Comparison of ENCODE assay signal across 1 cellular context in the genomic region with DNA sequence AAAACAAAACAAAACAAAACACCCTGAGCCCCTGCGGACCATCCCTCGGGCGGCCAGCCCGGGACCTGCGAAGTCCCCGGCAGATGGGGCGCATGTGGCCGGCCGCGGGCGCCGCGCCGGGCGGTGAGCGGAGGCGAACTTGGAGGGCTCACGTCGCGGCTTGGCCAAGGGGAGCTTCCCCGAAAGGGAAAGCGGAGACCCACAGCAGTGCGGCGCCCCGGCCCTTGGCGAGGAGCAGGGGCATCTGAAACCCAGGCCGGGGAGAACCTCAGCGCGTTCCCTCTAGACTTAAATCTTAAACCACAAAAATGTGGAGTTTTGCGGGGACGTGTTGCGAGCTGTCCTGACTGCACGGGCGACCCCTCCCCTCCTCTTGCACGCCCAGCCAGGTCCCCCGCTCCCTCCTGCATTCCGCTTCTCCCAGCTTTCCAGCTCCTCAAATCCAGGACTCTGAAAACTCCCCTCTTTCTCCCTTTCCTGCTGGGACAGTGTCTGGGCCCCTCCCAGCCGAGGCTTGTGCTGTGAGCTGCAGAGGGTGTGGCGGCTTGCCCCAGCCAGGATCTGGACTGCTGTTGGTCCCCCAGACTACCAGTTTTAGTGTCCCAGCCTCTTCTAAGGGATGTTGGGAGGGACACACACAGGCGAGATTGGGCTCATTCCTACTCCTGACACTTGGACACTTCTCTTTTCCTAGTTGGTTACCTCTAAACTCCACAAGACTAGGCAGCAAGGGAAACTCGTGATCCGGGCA.
TF ChIP-seq lines count a peak whose summit lies in the region.

No MANE protein-coding gene starts in this region.

TF ChIP-seq in H1, 55 proteins besides CTCF, POLR2A, EP300 and RAD21 (continued from another document):
- TF ChIP-seq, protein P1, sequence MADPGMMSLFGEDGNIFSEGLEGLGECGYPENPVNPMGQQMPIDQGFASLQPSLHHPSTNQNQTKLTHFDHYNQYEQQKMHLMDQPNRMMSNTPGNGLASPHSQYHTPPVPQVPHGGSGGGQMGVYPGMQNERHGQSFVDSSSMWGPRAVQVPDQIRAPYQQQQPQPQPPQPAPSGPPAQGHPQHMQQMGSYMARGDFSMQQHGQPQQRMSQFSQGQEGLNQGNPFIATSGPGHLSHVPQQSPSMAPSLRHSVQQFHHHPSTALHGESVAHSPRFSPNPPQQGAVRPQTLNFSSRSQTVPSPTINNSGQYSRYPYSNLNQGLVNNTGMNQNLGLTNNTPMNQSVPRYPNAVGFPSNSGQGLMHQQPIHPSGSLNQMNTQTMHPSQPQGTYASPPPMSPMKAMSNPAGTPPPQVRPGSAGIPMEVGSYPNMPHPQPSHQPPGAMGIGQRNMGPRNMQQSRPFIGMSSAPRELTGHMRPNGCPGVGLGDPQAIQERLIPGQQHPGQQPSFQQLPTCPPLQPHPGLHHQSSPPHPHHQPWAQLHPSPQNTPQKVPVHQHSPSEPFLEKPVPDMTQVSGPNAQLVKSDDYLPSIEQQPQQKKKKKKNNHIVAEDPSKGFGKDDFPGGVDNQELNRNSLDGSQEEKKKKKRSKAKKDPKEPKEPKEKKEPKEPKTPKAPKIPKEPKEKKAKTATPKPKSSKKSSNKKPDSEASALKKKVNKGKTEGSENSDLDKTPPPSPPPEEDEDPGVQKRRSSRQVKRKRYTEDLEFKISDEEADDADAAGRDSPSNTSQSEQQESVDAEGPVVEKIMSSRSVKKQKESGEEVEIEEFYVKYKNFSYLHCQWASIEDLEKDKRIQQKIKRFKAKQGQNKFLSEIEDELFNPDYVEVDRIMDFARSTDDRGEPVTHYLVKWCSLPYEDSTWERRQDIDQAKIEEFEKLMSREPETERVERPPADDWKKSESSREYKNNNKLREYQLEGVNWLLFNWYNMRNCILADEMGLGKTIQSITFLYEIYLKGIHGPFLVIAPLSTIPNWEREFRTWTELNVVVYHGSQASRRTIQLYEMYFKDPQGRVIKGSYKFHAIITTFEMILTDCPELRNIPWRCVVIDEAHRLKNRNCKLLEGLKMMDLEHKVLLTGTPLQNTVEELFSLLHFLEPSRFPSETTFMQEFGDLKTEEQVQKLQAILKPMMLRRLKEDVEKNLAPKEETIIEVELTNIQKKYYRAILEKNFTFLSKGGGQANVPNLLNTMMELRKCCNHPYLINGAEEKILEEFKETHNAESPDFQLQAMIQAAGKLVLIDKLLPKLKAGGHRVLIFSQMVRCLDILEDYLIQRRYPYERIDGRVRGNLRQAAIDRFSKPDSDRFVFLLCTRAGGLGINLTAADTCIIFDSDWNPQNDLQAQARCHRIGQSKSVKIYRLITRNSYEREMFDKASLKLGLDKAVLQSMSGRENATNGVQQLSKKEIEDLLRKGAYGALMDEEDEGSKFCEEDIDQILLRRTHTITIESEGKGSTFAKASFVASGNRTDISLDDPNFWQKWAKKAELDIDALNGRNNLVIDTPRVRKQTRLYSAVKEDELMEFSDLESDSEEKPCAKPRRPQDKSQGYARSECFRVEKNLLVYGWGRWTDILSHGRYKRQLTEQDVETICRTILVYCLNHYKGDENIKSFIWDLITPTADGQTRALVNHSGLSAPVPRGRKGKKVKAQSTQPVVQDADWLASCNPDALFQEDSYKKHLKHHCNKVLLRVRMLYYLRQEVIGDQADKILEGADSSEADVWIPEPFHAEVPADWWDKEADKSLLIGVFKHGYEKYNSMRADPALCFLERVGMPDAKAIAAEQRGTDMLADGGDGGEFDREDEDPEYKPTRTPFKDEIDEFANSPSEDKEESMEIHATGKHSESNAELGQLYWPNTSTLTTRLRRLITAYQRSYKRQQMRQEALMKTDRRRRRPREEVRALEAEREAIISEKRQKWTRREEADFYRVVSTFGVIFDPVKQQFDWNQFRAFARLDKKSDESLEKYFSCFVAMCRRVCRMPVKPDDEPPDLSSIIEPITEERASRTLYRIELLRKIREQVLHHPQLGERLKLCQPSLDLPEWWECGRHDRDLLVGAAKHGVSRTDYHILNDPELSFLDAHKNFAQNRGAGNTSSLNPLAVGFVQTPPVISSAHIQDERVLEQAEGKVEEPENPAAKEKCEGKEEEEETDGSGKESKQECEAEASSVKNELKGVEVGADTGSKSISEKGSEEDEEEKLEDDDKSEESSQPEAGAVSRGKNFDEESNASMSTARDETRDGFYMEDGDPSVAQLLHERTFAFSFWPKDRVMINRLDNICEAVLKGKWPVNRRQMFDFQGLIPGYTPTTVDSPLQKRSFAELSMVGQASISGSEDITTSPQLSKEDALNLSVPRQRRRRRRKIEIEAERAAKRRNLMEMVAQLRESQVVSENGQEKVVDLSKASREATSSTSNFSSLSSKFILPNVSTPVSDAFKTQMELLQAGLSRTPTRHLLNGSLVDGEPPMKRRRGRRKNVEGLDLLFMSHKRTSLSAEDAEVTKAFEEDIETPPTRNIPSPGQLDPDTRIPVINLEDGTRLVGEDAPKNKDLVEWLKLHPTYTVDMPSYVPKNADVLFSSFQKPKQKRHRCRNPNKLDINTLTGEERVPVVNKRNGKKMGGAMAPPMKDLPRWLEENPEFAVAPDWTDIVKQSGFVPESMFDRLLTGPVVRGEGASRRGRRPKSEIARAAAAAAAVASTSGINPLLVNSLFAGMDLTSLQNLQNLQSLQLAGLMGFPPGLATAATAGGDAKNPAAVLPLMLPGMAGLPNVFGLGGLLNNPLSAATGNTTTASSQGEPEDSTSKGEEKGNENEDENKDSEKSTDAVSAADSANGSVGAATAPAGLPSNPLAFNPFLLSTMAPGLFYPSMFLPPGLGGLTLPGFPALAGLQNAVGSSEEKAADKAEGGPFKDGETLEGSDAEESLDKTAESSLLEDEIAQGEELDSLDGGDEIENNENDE (IDR thresholded peaks at IDR 0.05; ENCODE audit: insufficient replicate concordance, low read length), result no peak
- TF ChIP-seq HDAC2 (IDR thresholded peaks at IDR 0.05; ENCODE audit: borderline replicate concordance in 1 of 2, low read depth in 2 of 2, low read length in 2 of 2), result no peak
- 0 out of 4 replicates have a peak, but pooled peaks of 1 of the 2 experiments have one; percentile 8 for TF ChIP-seq SIN3A (conservative IDR thresholded peaks at IDR 0.05 in 1 of 2, IDR thresholded peaks at IDR 0.05 in 1 of 2; ENCODE audit: low read depth in 1 of 2, low read length in 2 of 2)
- TF ChIP-seq TAF1 (IDR thresholded peaks at IDR 0.05; ENCODE audit: low read depth, low read length), result peak; percentile 42
- TF ChIP-seq SUZ12 (IDR thresholded peaks at IDR 0.05; ENCODE audit: low read length), result no peak
- no peak for TF ChIP-seq TCF12 (IDR thresholded peaks at IDR 0.05; ENCODE audit: low read depth, low read length)
- TF ChIP-seq SP1 (IDR thresholded peaks at IDR 0.05; ENCODE audit: low read depth, low read length), result no peak
- no peak for TF ChIP-seq MAFK (IDR thresholded peaks at IDR 0.05; ENCODE audit: low read depth, low read length)
- TF ChIP-seq TAF7 (optimal IDR thresholded peaks at IDR 0.05; ENCODE audit: borderline replicate concordance, low read depth, low read length), result no peak
- TF ChIP-seq SRF (IDR thresholded peaks at IDR 0.05; ENCODE audit: low read depth, low read length), result no peak
- TF ChIP-seq CREB1 (IDR thresholded peaks at IDR 0.05), result no peak
- TF ChIP-seq, protein P2, sequence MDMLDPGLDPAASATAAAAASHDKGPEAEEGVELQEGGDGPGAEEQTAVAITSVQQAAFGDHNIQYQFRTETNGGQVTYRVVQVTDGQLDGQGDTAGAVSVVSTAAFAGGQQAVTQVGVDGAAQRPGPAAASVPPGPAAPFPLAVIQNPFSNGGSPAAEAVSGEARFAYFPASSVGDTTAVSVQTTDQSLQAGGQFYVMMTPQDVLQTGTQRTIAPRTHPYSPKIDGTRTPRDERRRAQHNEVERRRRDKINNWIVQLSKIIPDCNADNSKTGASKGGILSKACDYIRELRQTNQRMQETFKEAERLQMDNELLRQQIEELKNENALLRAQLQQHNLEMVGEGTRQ (IDR thresholded peaks at IDR 0.05; ENCODE audit: low read length), result no peak
- no peak for TF ChIP-seq RNF2 (IDR thresholded peaks at IDR 0.05; ENCODE audit: borderline replicate concordance, low read depth, low read length, missing control alignments, poor library complexity, severe bottlenecking)
- no peak for TF ChIP-seq RXRA (IDR thresholded peaks at IDR 0.05; ENCODE audit: insufficient read depth, low read depth, low read length)
- TF ChIP-seq POU5F1 (IDR thresholded peaks at IDR 0.05; ENCODE audit: low read depth, low read length), result no peak
- peak; percentile 78 for TF ChIP-seq SAP30 (IDR thresholded peaks at IDR 0.05; ENCODE audit: insufficient read depth, insufficient replicate concordance, low read length)
- no peak for TF ChIP-seq CBX5 (IDR thresholded peaks at IDR 0.05; ENCODE audit: low read depth, low read length)
- peak; percentile 19 for TF ChIP-seq KDM4A (IDR thresholded peaks at IDR 0.05; ENCODE audit: low read depth, low read length, severe bottlenecking)
- no peak for TF ChIP-seq BRCA1 (IDR thresholded peaks at IDR 0.05; ENCODE audit: low read depth, low read length)
- TF ChIP-seq CEBPB (IDR thresholded peaks at IDR 0.05; ENCODE audit: low read depth, low read length), result no peak
- TF ChIP-seq ASH2L (IDR thresholded peaks at IDR 0.05; ENCODE audit: low read length), result peak; percentile 4
- no peak for TF ChIP-seq SIX5 (IDR thresholded peaks at IDR 0.05; ENCODE audit: low read depth, low read length)
- TF ChIP-seq PHF8 (conservative IDR thresholded peaks at IDR 0.05; ENCODE audit: low read depth, low read length), result 0 out of 2 replicates have a peak, but pooled peaks have one; percentile 7
- TF ChIP-seq RFX5 (IDR thresholded peaks at IDR 0.05; ENCODE audit: borderline replicate concordance, low read depth, low read length), result no peak
- TF ChIP-seq BCL11A (IDR thresholded peaks at IDR 0.05; ENCODE audit: low read depth in 2 of 2, low read length in 2 of 2), result no peak
- TF ChIP-seq GTF2F1 (IDR thresholded peaks at IDR 0.05; ENCODE audit: borderline replicate concordance, low read depth, low read length), result no peak
- TF ChIP-seq JUND (IDR thresholded peaks at IDR 0.05; ENCODE audit: low read length), result no peak
- no peak for TF ChIP-seq CBX8 (IDR thresholded peaks at IDR 0.05; ENCODE audit: borderline replicate concordance, low read depth, low read length)
- TF ChIP-seq HDAC6 (IDR thresholded peaks at IDR 0.05; ENCODE audit: low read depth, low read length), result no peak
- TF ChIP-seq NRF1 (IDR thresholded peaks at IDR 0.05; ENCODE audit: low read depth, low read length), result no peak
- no peak for TF ChIP-seq YY1 (IDR thresholded peaks at IDR 0.05; ENCODE audit: low read depth, low read length)
- TF ChIP-seq JUN (IDR thresholded peaks at IDR 0.05; ENCODE audit: low read depth, low read length), result no peak
- TF ChIP-seq NANOG (IDR thresholded peaks at IDR 0.05; ENCODE audit: insufficient read depth, low read depth, low read length, poor library complexity, severe bottlenecking), result no peak
- no peak for TF ChIP-seq SP2 (IDR thresholded peaks at IDR 0.05; ENCODE audit: low read length)
- no peak for TF ChIP-seq FOSL1 (IDR thresholded peaks at IDR 0.05; ENCODE audit: insufficient read depth, low read depth, low read length)
- TF ChIP-seq BACH1 (IDR thresholded peaks at IDR 0.05; ENCODE audit: low read length), result no peak
- TF ChIP-seq KDM1A (IDR thresholded peaks at IDR 0.05; ENCODE audit: borderline replicate concordance, low read length), result no peak
